In genomic region chr17:32485261-32485955, GRCh38 we compare ENCODE assay signal across 9 cellular contexts. TPM values are rescaled to one million over a fixed set of nuclear protein-coding genes. Genes with fewer than 3 reads are reported as not detected.
DNase-seq lines count a peak whose midpoint lies in the region; ATAC-seq, FAIRE-seq and TF ChIP-seq lines count a peak whose summit lies in the region.
"Had no signal": no experiment of that assay in that cellular context is flagged by ENCODE, and none has a peak within 500 bp of the region (broad histone marks: within the 10 kb centered on the region; RNA-seq: fewer than 3 reads in every experiment).

No MANE protein-coding gene starts in this region.

- H3K9me3 ChIP-seq in H9 (ENCODE audit: control insufficient read depth, low read depth, low read length) = no peaks in the 10 kb centered on the region
- H3K9me3 ChIP-seq in astrocyte (ENCODE audit: insufficient read depth, low read depth, low read length) = no peaks in the 10 kb centered on the region
- H3K9me3 ChIP-seq: HAP-1 had no signal

- no peaks in the 10 kb centered on the region; a peak in 1 of 5 replicates for H3K9me3 Mint-ChIP-seq in H9
- H3K9me3 Mint-ChIP-seq in astrocyte (ENCODE audit: unreplicated experiment) = no peaks in the 10 kb centered on the region
- H3K9me3 Mint-ChIP-seq in naive thymus-derived CD8-positive, alpha-beta T cell = no peaks in the 10 kb centered on the region

- ATAC-seq in naive thymus-derived CD8-positive, alpha-beta T cell = no peak
- ATAC-seq in HG02759 (IDR thresholded peaks at IDR 0.05; ENCODE audit: unreplicated experiment) = no peak

- H3K23me2 ChIP-seq in H9 (ENCODE audit: insufficient read length, low read depth, low read length, poor library complexity, severe bottlenecking) = peaks cover 12% of the 10 kb centered on the region

- H2AK5ac ChIP-seq in H9 (ENCODE audit: insufficient read length, low read length) = no peak overlapping the region

- WGBS in H9 (ENCODE audit: extremely low coverage, insufficient read length, low lambda C conversion rate) = no CpG with 5 or more reads among the region's 7 CpGs

- H3K4me1 Mint-ChIP-seq in H9 (peaks cover 47 to 66% of the 10 kb centered on the region in 2 experiments), astrocyte (ENCODE audit: low read depth, unreplicated experiment) (peaks cover 18% of the 10 kb centered on the region)
- peaks cover 19 to 45% (median 40%) of the 10 kb centered on the region in 4 donors for H3K4me1 Mint-ChIP-seq in naive thymus-derived CD8-positive, alpha-beta T cell

- H2BK20ac ChIP-seq in H9 (ENCODE audit: low read depth, low read length, poor library complexity, severe bottlenecking) = no peak overlapping the region

- no peak overlapping the region for H3K4me2 ChIP-seq in H9 (ENCODE audit: insufficient read depth, insufficient read length, low read length)
- H3K4me2 ChIP-seq in astrocyte (ENCODE audit: low read length) = no peak overlapping the region

- H3K79me2 ChIP-seq in ACC112 (ENCODE audit: control insufficient read depth, insufficient read depth, low read length, unreplicated experiment) = no peaks in the 10 kb centered on the region
- no peaks in the 10 kb centered on the region for H3K79me2 ChIP-seq in H9 (ENCODE audit: insufficient read depth, low read length)
- H3K79me2 ChIP-seq in astrocyte (ENCODE audit: insufficient read depth, low read length) = peaks cover 9% of the 10 kb centered on the region

- H3K4me1 ChIP-seq in ACC112 (ENCODE audit: control insufficient read depth, insufficient read depth, low read length, unreplicated experiment) = peaks cover 16% of the 10 kb centered on the region
- peaks cover 10% of the 10 kb centered on the region; the same call in 1 of the 2 replicates for H3K4me1 ChIP-seq in H9 (ENCODE audit: insufficient read depth, low read length)
- peaks cover 31% of the 10 kb centered on the region for H3K4me1 ChIP-seq in astrocyte (ENCODE audit: insufficient read depth, low read length)

- H3K4me3 ChIP-seq in ACC112 (ENCODE audit: low read depth, low read length) (no peak overlapping the region), astrocyte (ENCODE audit: insufficient read depth, low read depth, low read length) (no peak overlapping the region)

- no peak overlapping the region for H2BK12ac ChIP-seq in H9 (ENCODE audit: insufficient read length, low read depth, low read length)

- H2AFZ ChIP-seq in ACC112 (ENCODE audit: low read length, unreplicated experiment) = peak overlapping the region; percentile 45
- H2AFZ ChIP-seq in H9 (ENCODE audit: low read length) = no peak overlapping the region
- H2AFZ ChIP-seq in astrocyte (ENCODE audit: low read depth, low read length) = no peak overlapping the region

- no peak overlapping the region for H2BK15ac ChIP-seq in H9 (ENCODE audit: low read depth, low read length)

- no peak for TF ChIP-seq CTCF in H9 (conservative IDR thresholded peaks at IDR 0.05)
- TF ChIP-seq CTCF in astrocyte (IDR thresholded peaks at IDR 0.05; ENCODE audit: insufficient read depth, low read depth, low read length) = no peak

- FAIRE-seq in astrocyte (lab: Jason Lieb, UNC) (no peak), RCC 7860 (lab: Jason Lieb, UNC) (no peak)

- H3K56ac ChIP-seq in H9 (ENCODE audit: insufficient read length, low read depth, low read length) = no peak overlapping the region

- no peaks in the 10 kb centered on the region for H4K20me1 ChIP-seq in H9 (ENCODE audit: control insufficient read depth, insufficient read depth, insufficient read length)
- H4K20me1 ChIP-seq in astrocyte (ENCODE audit: insufficient read depth, low read length) = peaks cover 57% of the 10 kb centered on the region

- no peak overlapping the region for H3K4ac ChIP-seq in H9 (ENCODE audit: low read depth, low read length)

- H3K9ac ChIP-seq in H9 (ENCODE audit: extremely low read depth, insufficient read length, low read length) (no peak overlapping the region), astrocyte (ENCODE audit: low read length) (peak overlapping the region; percentile 49)

- H4K8ac ChIP-seq in H9 (replicated peaks; ENCODE audit: insufficient read length, low read depth, low read length) = no peak overlapping the region

- no peak overlapping the region for H4K91ac ChIP-seq in H9 (ENCODE audit: insufficient read length, low read depth, low read length)

- H3K79me1 ChIP-seq in H9 (ENCODE audit: insufficient read depth, low read depth, low read length, poor library complexity, severe bottlenecking) = peaks cover 3% of the 10 kb centered on the region

- H3K4me3 Mint-ChIP-seq in H9 (peak overlapping the region; percentile 51 to 67), astrocyte (ENCODE audit: unreplicated experiment) (peak overlapping the region; percentile 76)
- peak overlapping the region; percentile 62 to 84 (median 80) for H3K4me3 Mint-ChIP-seq in naive thymus-derived CD8-positive, alpha-beta T cell

- DNase-seq in H9 (no peak), astrocyte (ENCODE audit: low read depth) (no peak), NCI-H1694 (lab: John Stamatoyannopoulos, UW) (no peak), RCC 7860 (ENCODE audit: low spot score) (no peak)
- no peak for DNase-seq in naive thymus-derived CD8-positive, alpha-beta T cell
- DNase-seq in stimulated activated CD4-positive, alpha-beta T cell treated with anti-CD3 and anti-CD28 coated beads, Interleukin-2, amount 100 ng/mL, for 48 hours = no peak

- peak overlapping the region in 1 of 3 experiments; percentile 52; a peak in 1 of 7 replicates for H3K27ac Mint-ChIP-seq in H9
- peak overlapping the region; percentile 26 for H3K27ac Mint-ChIP-seq in astrocyte (ENCODE audit: unreplicated experiment)
- peak overlapping the region; percentile 63 to 87 (median 80) for H3K27ac Mint-ChIP-seq in naive thymus-derived CD8-positive, alpha-beta T cell

- H3K36me3 ChIP-seq in ACC112 (ENCODE audit: insufficient read depth, low read length) (no peaks in the 10 kb centered on the region), astrocyte (ENCODE audit: insufficient read depth, low read length) (peaks cover 17% of the 10 kb centered on the region)

- no peak overlapping the region for H3K14ac ChIP-seq in H9 (ENCODE audit: insufficient read depth, low read length)

- no peak overlapping the region for H4K5ac ChIP-seq in H9 (ENCODE audit: insufficient read length, low read depth, low read length)

- no peak overlapping the region for H2BK120ac ChIP-seq in H9 (ENCODE audit: low read depth, low read length, poor library complexity, severe bottlenecking)

- H3K36me3 Mint-ChIP-seq in H9 (ENCODE audit: insufficient read depth in 1 of 3, low read depth in 3 of 3) (peaks cover 23 to 45% (median 45%) of the 10 kb centered on the region in 3 experiments), astrocyte (ENCODE audit: low read depth, unreplicated experiment) (peaks cover 10% of the 10 kb centered on the region)
- H3K36me3 Mint-ChIP-seq in naive thymus-derived CD8-positive, alpha-beta T cell = peaks cover 9 to 47% (median 21%) of the 10 kb centered on the region in 3 donors

- no peak overlapping the region for H3T11ph ChIP-seq in H9 (ENCODE audit: low read length)

- H3K27me3 Mint-ChIP-seq in H9 (ENCODE audit: low read depth) = peaks cover 1% of the 10 kb centered on the region
- H3K27me3 Mint-ChIP-seq in astrocyte (ENCODE audit: low read depth, unreplicated experiment) = no peaks in the 10 kb centered on the region
- H3K27me3 Mint-ChIP-seq in naive thymus-derived CD8-positive, alpha-beta T cell = no peaks in the 10 kb centered on the region

- H3K27ac ChIP-seq in ACC112 (ENCODE audit: low read depth, low read length) (peak overlapping the region; percentile 42), H9 (ENCODE audit: insufficient read length, low read depth, low read length) (no peak overlapping the region), astrocyte (ENCODE audit: low read depth, low read length) (no peak overlapping the region)

- POLR2A ChIA-PET in naive thymus-derived CD8-positive, alpha-beta T cell (lab: Charles Lee) = interaction anchor here (0.6 to 22.8 kb wide), 7 partner anchors 10 to 160 kb away, joined by 3 to 889 read pairs (median 5); partner anchors contain the start of gene PSMD11

- H3K23ac ChIP-seq in H9 (ENCODE audit: insufficient read length, low read depth, low read length) = no peak overlapping the region

- no peak overlapping the region for H2BK5ac ChIP-seq in H9 (ENCODE audit: insufficient read length, low read length)

- no peak overlapping the region for H3K18ac ChIP-seq in H9 (ENCODE audit: insufficient read length, low read depth, low read length)

- H3K27me3 ChIP-seq in ACC112 (ENCODE audit: insufficient read depth, low read length) (no peaks in the 10 kb centered on the region), H9 (ENCODE audit: insufficient read depth, low read length) (no peaks in the 10 kb centered on the region), astrocyte (ENCODE audit: insufficient read depth, low read length) (no peaks in the 10 kb centered on the region)

RNA-seq across cellular contexts. Expression of gene CDK5R1, which starts 1.4 kb away (rescaled TPM):
- total RNA-seq in H9 (2021) (10.4 and 11.4 TPM in 2 replicates), astrocyte (7.2 and 7.6 TPM in 2 replicates)
- total RNA-seq in naive thymus-derived CD8-positive, alpha-beta T cell = 10 to 100 TPM; 17.6 to 17.8 TPM
- polyA plus RNA-seq in naive thymus-derived CD8-positive, alpha-beta T cell = 10 to 100 TPM in 1 of 3 donors, 1 to 10 TPM in 2; 5.9 to 12.0 (median 9.6) TPM

RNA-seq across cellular contexts. Expression of gene PSMD11, which starts 41.1 kb away (rescaled TPM):
- 169 and 175 TPM in 2 replicates for total RNA-seq in H9 (2021)
- total RNA-seq in astrocyte = 118 and 129 TPM in 2 replicates
- 10 to 100 TPM; 64.9 to 72.2 TPM for total RNA-seq in naive thymus-derived CD8-positive, alpha-beta T cell
- polyA plus RNA-seq in naive thymus-derived CD8-positive, alpha-beta T cell = 100 to 1,000 TPM; 102 to 122 (median 112) TPM
